8 cellular contexts compared by ENCODE assay signal in genomic region chr5:110738503-110738811, GRCh38. TPM values are rescaled to one million over a fixed set of nuclear protein-coding genes. Genes with fewer than 3 reads are reported as not detected.
DNase-seq lines count a peak whose midpoint lies in the region; ATAC-seq and TF ChIP-seq lines count a peak whose summit lies in the region.

No MANE protein-coding gene starts in this region.

- H3K36me3 ChIP-seq in brain microvascular endothelial cell (replicated peaks) (no peaks in the 10 kb centered on the region), liver (ENCODE audit: control insufficient read depth in 4 of 4, insufficient read depth in 3 of 4, low read depth in 1 of 4, low read length in 3 of 4) (no peaks in the 10 kb centered on the region), tibial nerve (no peaks in the 10 kb centered on the region)

- TF ChIP-seq POLR2A in tibial nerve (IDR thresholded peaks at IDR 0.05) = no peak

- peak overlapping the region; percentile 69 for H3K27ac ChIP-seq in brain microvascular endothelial cell
- H3K27ac ChIP-seq in liver (ENCODE audit: low read depth in 1 of 2, low read length in 2 of 2) = peak overlapping the region in 1 of 2 donors; percentile 88
- H3K27ac ChIP-seq in tibial nerve = peak overlapping the region in 3 of 4 donors; percentile 84 to 90 (median 89)

- TF ChIP-seq RAD21 in liver (IDR thresholded peaks at IDR 0.05) = no peak

- TF ChIP-seq EP300 in tibial nerve (IDR thresholded peaks at IDR 0.05) = no peak

- ATAC-seq in GM21447 (IDR thresholded peaks at IDR 0.05; ENCODE audit: unreplicated experiment) = peak; percentile 52
- peak; percentile 50 for ATAC-seq in HG03575 (IDR thresholded peaks at IDR 0.05; ENCODE audit: extremely low read depth, insufficient number of reproducible peaks, low FRiP score, unreplicated experiment)

- in situ Hi-C loops in brain microvascular endothelial cell (cut with HindIII; ENCODE audit: low pct_ligation_motif_present, low sequenced_read_pairs) = no loop called here

- H3K4me3 ChIP-seq in GM12865 (ENCODE audit: low read depth, low read length) (peak overlapping the region; percentile 100), brain microvascular endothelial cell (ENCODE audit: low read depth, low read length) (peak overlapping the region; percentile 95), liver (ENCODE audit: low read depth in 1 of 3, low read length in 3 of 3) (peak overlapping the region; percentile 96 to 99 (median 97)), tibial nerve (peak overlapping the region; percentile 79 to 88 (median 86))

- H3K4me1 ChIP-seq in liver (ENCODE audit: control insufficient read depth in 4 of 4, insufficient read depth in 4 of 4, low read length in 3 of 4) = peaks cover 0 to 16% (median 7%) of the 10 kb centered on the region in 4 donors
- peaks cover 0 to 32% (median 3%) of the 10 kb centered on the region in 4 donors for H3K4me1 ChIP-seq in tibial nerve

- H3K27me3 ChIP-seq in brain microvascular endothelial cell (replicated peaks) (no peaks in the 10 kb centered on the region), liver (ENCODE audit: control insufficient read depth in 4 of 4, insufficient read depth in 4 of 4, low read length in 3 of 4) (no peaks in the 10 kb centered on the region), tibial nerve (no peaks in the 10 kb centered on the region)

- DNase-seq in GM12865 (ENCODE audit: low read depth) = no peak
- no peak for DNase-seq in brain microvascular endothelial cell
- no peak for DNase-seq in tibial nerve (ENCODE audit: low spot score in 2 of 2)
- DNase-seq in mucosa of gallbladder (ENCODE audit: low spot score) = no peak
- no peak for DNase-seq in NCI-H1436 (lab: John Stamatoyannopoulos, UW)

- under 1% methylated on average over 14 of the region's 14 CpGs for WGBS in liver
- WGBS in tibial nerve, 2 donors = 0 to 2% methylated on average over 14 of the region's 14 CpGs

- peak overlapping the region; percentile 55 to 96 for H3K9ac ChIP-seq in liver (ENCODE audit: low read depth in 1 of 2, low read length in 2 of 2)

- TF ChIP-seq CTCF in GM12865 (IDR thresholded peaks at IDR 0.05; ENCODE audit: insufficient read depth, low read depth, low read length, missing control alignments) (no peak), brain microvascular endothelial cell (IDR thresholded peaks at IDR 0.05; ENCODE audit: low read depth, low read length, missing control alignments) (no peak), liver (IDR thresholded peaks at IDR 0.05; ENCODE audit: low read depth, low read length, missing input control) (no peak), tibial nerve (IDR thresholded peaks at IDR 0.05) (no peak)

- H3K9me3 ChIP-seq in liver (ENCODE audit: control insufficient read depth in 4 of 4, low read length in 3 of 4) (no peaks in the 10 kb centered on the region), tibial nerve (no peaks in the 10 kb centered on the region)

TF ChIP-seq in liver, 16 proteins besides CTCF, POLR2A, EP300 and RAD21:
- TF ChIP-seq HNF4A (conservative IDR thresholded peaks at IDR 0.05) (no peak), SP1 (IDR thresholded peaks at IDR 0.05) (no peak), JUND (IDR thresholded peaks at IDR 0.05) (no peak), ATF3 (IDR thresholded peaks at IDR 0.05) (no peak), NR2F2 (IDR thresholded peaks at IDR 0.05) (no peak), FOXA1 (IDR thresholded peaks at IDR 0.05) (no peak), REST (IDR thresholded peaks at IDR 0.05) (no peak)

RNA-seq across cellular contexts. Expression of gene SLC25A46, which starts 0.3 kb away (rescaled TPM):
- total RNA-seq in liver = 10 to 100 TPM; 42.3 to 54.5 TPM
- polyA plus RNA-seq in liver = 10 to 100 TPM; 18.6 to 19.0 TPM
- 10 to 100 TPM; 45.6 to 58.4 (median 48.7) TPM for total RNA-seq in tibial nerve
- 46.1 TPM for total RNA-seq in mucosa of gallbladder

RNA-seq across cellular contexts. Expression of gene TMEM232, which starts 12.0 kb away (rescaled TPM):
- 1 to 10 TPM; 1.4 to 2.5 TPM for total RNA-seq in liver
- under 1 TPM; 0.39 to 0.61 TPM for polyA plus RNA-seq in liver
- total RNA-seq in tibial nerve = 10 to 100 TPM in 1 of 4 donors, 1 to 10 TPM in 3; 1.7 to 14.4 (median 4.1) TPM
- total RNA-seq in mucosa of gallbladder = 4.1 TPM
